ENCODE assay signal across 8 cellular contexts in genomic region chr14:72893636-72894322, GRCh38. TPM values are rescaled to one million over a fixed set of nuclear protein-coding genes. Genes with fewer than 3 reads are reported as not detected.
DNase-seq lines count a peak whose midpoint lies in the region; ATAC-seq and TF ChIP-seq lines count a peak whose summit lies in the region.

DPF3 (minus strand) TSS chr14:72894101; CDS start chr14:72894088, 13 bp downstream.

- DNase-seq in NCI-H2227 treated with DMSO at 0.1 percent for 48 hours (lab: John Stamatoyannopoulos, UW) (peak; percentile 86), activated B cell treated with CpG ODN at 0.5 μM for 24 hours (peak; percentile 91), inferior parietal cortex (ENCODE audit: extremely low spot score) (peak; percentile 95), smooth muscle cell of the brain vasculature (ENCODE audit: low read depth, low spot score) (peak; percentile 92)
- peak; percentile 89 for DNase-seq in central memory CD4-positive, alpha-beta T cell

- peaks cover 35% of the 10 kb centered on the region for H3K4me1 Mint-ChIP-seq in activated B cell treated with CpG ODN at 0.5 μM for 24 hours

- H3K36me3 Mint-ChIP-seq in activated B cell treated with CpG ODN at 0.5 μM for 24 hours (ENCODE audit: low read depth): peaks cover 6% of the 10 kb centered on the region

- CTCF ChIA-PET in activated B cell treated with CpG ODN at 0.5 μM for 24 hours (lab: Charles Lee): interaction anchor here (0.8 to 4.5 kb wide), 6 partner anchors 11 to 377 kb away, joined by 3 to 27 read pairs (median 4); no protein-coding TSS in a partner anchor

- intact Hi-C loops in activated B cell treated with CpG ODN at 0.5 μM for 24 hours (cut with micrococcal nuclease): loop anchor here (1.0 to 10.0 kb wide), 7 partner anchors 12 to 374 kb away; partner anchors contain the start of gene DCAF4

- peak within 1 kb of the TSS; percentile 83 for H3K27ac Mint-ChIP-seq in activated B cell treated with CpG ODN at 0.5 μM for 24 hours

- POLR2A ChIA-PET in activated B cell treated with CpG ODN at 0.5 μM for 24 hours (lab: Charles Lee): interaction anchor here (0.6 to 2.2 kb wide), 6 partner anchors 33 to 375 kb away, joined by 3 to 18 read pairs (median 5); partner anchors contain the start of genes DCAF4, PSEN1, RBM25 and ZFYVE1

- H2AFZ ChIP-seq in ACC112 (ENCODE audit: low read length, unreplicated experiment): peak within 1 kb of the TSS; percentile 99

- peak within 1 kb of the TSS; percentile 98 for H3K4me3 Mint-ChIP-seq in activated B cell treated with CpG ODN at 0.5 μM for 24 hours

- no peak within 1 kb of the TSS for H3K27ac ChIP-seq in ACC112 (ENCODE audit: low read depth, low read length)

- H3K4me3 ChIP-seq in ACC112 (ENCODE audit: low read depth, low read length): peak within 1 kb of the TSS; percentile 97

- no peaks in the 10 kb centered on the region for H3K36me3 ChIP-seq in ACC112 (ENCODE audit: insufficient read depth, low read length)

- H3K9me3 Mint-ChIP-seq in activated B cell treated with CpG ODN at 0.5 μM for 24 hours: no peaks in the 10 kb centered on the region

- H3K4me1 ChIP-seq in ACC112 (ENCODE audit: control insufficient read depth, insufficient read depth, low read length, unreplicated experiment): peaks cover 8% of the 10 kb centered on the region

- H3K27me3 Mint-ChIP-seq in activated B cell treated with CpG ODN at 0.5 μM for 24 hours: peaks cover 3% of the 10 kb centered on the region

- no peaks in the 10 kb centered on the region for H3K79me2 ChIP-seq in ACC112 (ENCODE audit: control insufficient read depth, insufficient read depth, low read length, unreplicated experiment)

- ATAC-seq in GM18909 (IDR thresholded peaks at IDR 0.05; ENCODE audit: poor library complexity, unreplicated experiment): peak; percentile 98
- ATAC-seq in HG03196 (IDR thresholded peaks at IDR 0.05; ENCODE audit: unreplicated experiment): peak; percentile 93
- peak; percentile 98 for ATAC-seq in activated B cell treated with CpG ODN at 0.5 μM for 24 hours (ENCODE audit: low read depth)

- no peaks in the 10 kb centered on the region for H3K27me3 ChIP-seq in ACC112 (ENCODE audit: insufficient read depth, low read length)

- TF ChIP-seq CTCF in activated B cell treated with CpG ODN at 0.5 μM for 24 hours (IDR thresholded peaks at IDR 0.05): no peak

RNA-seq across cellular contexts. Expression of gene DPF3, which starts in this region (rescaled TPM):
- 3.5 and 4.3 TPM in 2 replicates for total RNA-seq in activated B cell treated with CpG ODN at 0.5 μM for 24 hours
